In genomic region chr15:26082069-26082832, GRCh38 we compare ENCODE assay signal across 8 cellular contexts.
DNase-seq lines count a peak whose midpoint lies in the region; ATAC-seq and TF ChIP-seq lines count a peak whose summit lies in the region.

No MANE protein-coding gene starts in this region.

- H3K27ac Mint-ChIP-seq in progenitor cell of endocrine pancreas = peak overlapping the region; percentile 100

- H3K27me3 Mint-ChIP-seq in progenitor cell of endocrine pancreas = peaks cover 3% of the 10 kb centered on the region

- TF ChIP-seq CTCF in GM12864 (IDR thresholded peaks at IDR 0.05; ENCODE audit: low read depth, low read length, missing control alignments) = no peak
- TF ChIP-seq CTCF in ascending aorta (IDR thresholded peaks at IDR 0.05) = peak in 1 of 3 experiments; percentile 15
- peak in 1 of 2 donors; percentile 27 for TF ChIP-seq CTCF in right atrium auricular region (IDR thresholded peaks at IDR 0.05)
- TF ChIP-seq CTCF in progenitor cell of endocrine pancreas (IDR thresholded peaks at IDR 0.05; ENCODE audit: unreplicated experiment) = peak; percentile 21
- TF ChIP-seq CTCF in upper lobe of right lung (IDR thresholded peaks at IDR 0.05) = no peak

- no peaks in the 10 kb centered on the region for H3K36me3 ChIP-seq in ascending aorta
- no peaks in the 10 kb centered on the region for H3K36me3 ChIP-seq in right atrium auricular region
- no peaks in the 10 kb centered on the region for H3K36me3 ChIP-seq in upper lobe of right lung

- H3K4me1 Mint-ChIP-seq in progenitor cell of endocrine pancreas (ENCODE audit: low read depth) = peaks cover 24% of the 10 kb centered on the region

- ATAC-seq in HG02763 (IDR thresholded peaks at IDR 0.05; ENCODE audit: unreplicated experiment) (peak; percentile 97), upper lobe of right lung (peak; percentile 99)

- peak overlapping the region; percentile 93 for H3K4me3 Mint-ChIP-seq in progenitor cell of endocrine pancreas (ENCODE audit: low read depth)

- H3K9me3 ChIP-seq in ascending aorta = no peaks in the 10 kb centered on the region
- no peaks in the 10 kb centered on the region for H3K9me3 ChIP-seq in right atrium auricular region
- no peaks in the 10 kb centered on the region for H3K9me3 ChIP-seq in upper lobe of right lung

- DNase-seq in GM12864 (ENCODE audit: low read depth) = peak; percentile 81
- peak; percentile 71 for DNase-seq in NCI-H1436 treated with DMSO at 0.1 percent for 48 hours (lab: John Stamatoyannopoulos, UW)
- DNase-seq in T-helper 2 cell = peak; percentile 76 to 96 (median 88)
- peak; percentile 90 to 99 for DNase-seq in ascending aorta (ENCODE audit: low spot score in 2 of 2)
- DNase-seq in right atrium auricular region (ENCODE audit: low spot score) = peak; percentile 99
- DNase-seq in progenitor cell of endocrine pancreas (ENCODE audit: low spot score, unreplicated experiment) = peak; percentile 97
- peak; percentile 98 for DNase-seq in upper lobe of right lung

- H3K27ac ChIP-seq in ascending aorta (peak overlapping the region; percentile 89 to 92), right atrium auricular region (peak overlapping the region; percentile 90 to 94), upper lobe of right lung (peak overlapping the region; percentile 86)

- no peaks in the 10 kb centered on the region for H3K27me3 ChIP-seq in ascending aorta
- no peaks in the 10 kb centered on the region for H3K27me3 ChIP-seq in right atrium auricular region
- no peaks in the 10 kb centered on the region for H3K27me3 ChIP-seq in upper lobe of right lung

- no peaks in the 10 kb centered on the region for H3K9me3 Mint-ChIP-seq in progenitor cell of endocrine pancreas (ENCODE audit: low read depth)

- intact Hi-C loops in ascending aorta (cut with DNase I) (loop anchor here (5.0 to 10.0 kb wide), 5 partner anchors 220 to 645 kb away; partner anchors contain the start of genes ATP10A and UBE3A), upper lobe of right lung (cut with DNase I) (no loop called here)

- peaks cover 2% of the 10 kb centered on the region for H3K36me3 Mint-ChIP-seq in progenitor cell of endocrine pancreas (ENCODE audit: insufficient read depth)

- H3K4me3 ChIP-seq in GM12864 (ENCODE audit: low read depth, low read length) (peak overlapping the region; percentile 56), ascending aorta (peak overlapping the region; percentile 68 to 89), right atrium auricular region (peak overlapping the region; percentile 53 to 83), upper lobe of right lung (peak overlapping the region; percentile 82)

- H3K4me1 ChIP-seq in ascending aorta = peaks cover 0 to 7% of the 10 kb centered on the region in 2 donors
- peaks cover 0 to 7% of the 10 kb centered on the region in 2 donors for H3K4me1 ChIP-seq in right atrium auricular region
- no peaks in the 10 kb centered on the region for H3K4me1 ChIP-seq in upper lobe of right lung

Comparison
In these comparisons a context has a peak if more than half of its experiments do, and no peak if none do; other contexts are left out.
1. Peak in every context shown above with its lines: DNase-seq, ATAC-seq, H3K4me3 ChIP-seq and H3K27ac ChIP-seq.